Comparison of ENCODE assay signal across 8 cellular contexts in the genomic region with DNA sequence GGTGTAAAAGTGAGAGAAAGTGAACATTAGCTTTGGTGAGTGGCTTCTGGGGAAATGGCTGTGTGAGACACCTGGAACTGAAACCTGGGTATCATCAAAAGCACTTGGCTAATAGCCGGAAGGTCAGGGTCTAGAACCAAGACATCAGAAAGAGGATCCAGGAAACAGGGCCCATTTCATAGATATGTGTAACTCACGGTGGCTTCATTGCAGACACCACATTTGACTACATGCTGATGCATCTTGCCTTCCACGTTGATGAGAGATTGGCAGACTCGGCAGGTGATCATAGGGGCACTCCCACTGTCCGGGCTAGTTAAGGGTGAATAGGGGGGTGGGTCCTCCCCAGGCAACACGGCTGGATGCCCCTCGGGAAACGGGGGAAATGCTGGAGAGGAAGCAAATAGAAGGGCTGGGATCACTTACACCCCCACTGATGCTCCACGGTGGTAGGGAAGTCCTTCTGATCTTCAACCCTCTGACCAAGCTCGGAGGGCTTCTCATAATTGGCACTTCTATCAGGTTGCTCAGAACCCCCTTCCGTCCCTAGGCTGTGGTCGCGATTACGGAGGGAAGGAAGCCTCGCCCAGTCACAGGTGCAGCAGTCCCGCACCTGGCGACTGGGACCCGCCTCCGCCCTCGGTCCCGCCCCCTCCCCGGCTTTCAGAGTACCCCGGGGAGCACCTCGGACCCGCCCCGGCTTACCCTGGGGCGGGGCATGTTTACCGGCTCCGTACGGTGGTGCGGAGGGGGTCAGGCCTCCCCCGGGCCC. TPM values are rescaled to one million over a fixed set of nuclear protein-coding genes. Genes with fewer than 3 reads are reported as not detected.
DNase-seq lines count a peak whose midpoint lies in the region; ATAC-seq lines count a peak whose summit lies in the region.

No MANE protein-coding gene starts in this region.

- no peaks in the 10 kb centered on the region for H3K27me3 ChIP-seq in duodenal mucosa (ENCODE audit: control insufficient read depth in 1 of 2, insufficient read depth in 2 of 2, low read length in 2 of 2)

- peak overlapping the region; percentile 92 to 96 for H3K9ac ChIP-seq in duodenal mucosa (ENCODE audit: low read depth in 1 of 2, low read length in 2 of 2)

- peak overlapping the region; percentile 84 to 98 (median 96) for H3K4me3 Mint-ChIP-seq in IgD-negative memory B cell

- H3K4me1 Mint-ChIP-seq in IgD-negative memory B cell: peaks cover 11 to 44% (median 15%) of the 10 kb centered on the region in 3 donors

- H3K9me3 ChIP-seq in duodenal mucosa (ENCODE audit: control insufficient read depth in 1 of 2, low read length in 2 of 2): no peaks in the 10 kb centered on the region

- H3K27ac Mint-ChIP-seq in IgD-negative memory B cell: peak overlapping the region; percentile 94 to 100 (median 98)

- intact Hi-C loops in Right ventricle myocardium inferior (cut with DNase I) (loop anchor here (2.0 to 5.0 kb wide), 4 partner anchors 118 to 222 kb away; partner anchors contain the start of genes CCNB1IP1, PARP2 and RNASE4), Right ventricle myocardium superior (cut with DNase I) (no loop called here)

- peak overlapping the region; percentile 92 to 97 for H3K4me3 ChIP-seq in duodenal mucosa (ENCODE audit: low read depth in 1 of 2, low read length in 2 of 2)

- peak; percentile 0 for ATAC-seq in Right ventricle myocardium inferior
- ATAC-seq in Right ventricle myocardium superior (ENCODE audit: poor library complexity): no peak

- H3K27me3 Mint-ChIP-seq in IgD-negative memory B cell: no peaks in the 10 kb centered on the region

- H3K36me3 ChIP-seq in duodenal mucosa (ENCODE audit: control insufficient read depth in 1 of 2, insufficient read depth in 2 of 2, low read length in 2 of 2): peaks cover 30 to 32% of the 10 kb centered on the region in 2 donors

- H3K4me1 ChIP-seq in duodenal mucosa (ENCODE audit: control insufficient read depth in 1 of 2, insufficient read depth in 2 of 2, low read length in 2 of 2): peaks cover 42 to 51% of the 10 kb centered on the region in 2 donors

- H3K27ac ChIP-seq in duodenal mucosa (ENCODE audit: low read depth, low read length): peak overlapping the region; percentile 95
- peak overlapping the region; percentile 77 for H3K27ac ChIP-seq in temporal lobe (ENCODE audit: low read depth, low read length)

- H3K36me3 Mint-ChIP-seq in IgD-negative memory B cell: peaks cover 2% of the 10 kb centered on the region

- DNase-seq in Right ventricle myocardium inferior (ENCODE audit: missing footprints) (no peak), Right ventricle myocardium superior (no peak), mucosa of gallbladder (ENCODE audit: low spot score) (peak; percentile 27), GM03348 (ENCODE audit: low spot score) (no peak)
- DNase-seq in activated CD4-positive, CD25-positive, alpha-beta regulatory T cell treated with anti-CD3 and anti-CD28 coated beads, Interleukin-2, amount 50 U/mL, for 16 hours (ENCODE audit: low read depth, low spot score): peak; percentile 27

- no peaks in the 10 kb centered on the region for H3K9me3 Mint-ChIP-seq in IgD-negative memory B cell

RNA-seq across cellular contexts. Expression of gene PIP4P1, which starts 0.6 kb away (rescaled TPM):
- total RNA-seq in Right ventricle myocardium inferior (17.2 TPM), Right ventricle myocardium superior (18.4 TPM), mucosa of gallbladder (44.3 TPM), temporal lobe (16.5 TPM)
- 63.7 TPM for polyA plus RNA-seq in IgD-negative memory B cell

RNA-seq across cellular contexts. Expression of gene APEX1, which starts 5.6 kb away (rescaled TPM):
- 67.2 TPM for total RNA-seq in Right ventricle myocardium inferior
- total RNA-seq in Right ventricle myocardium superior: 69.2 TPM
- 143 TPM for polyA plus RNA-seq in IgD-negative memory B cell
- total RNA-seq in mucosa of gallbladder: 129 TPM
- 49.7 TPM for total RNA-seq in temporal lobe

RNA-seq across cellular contexts. Expression of gene OSGEP, which starts 6.0 kb away (rescaled TPM):
- total RNA-seq in Right ventricle myocardium inferior (18.8 TPM), Right ventricle myocardium superior (15.6 TPM), mucosa of gallbladder (35.4 TPM), temporal lobe (26.3 TPM)
- polyA plus RNA-seq in IgD-negative memory B cell: 50.8 TPM

RNA-seq across cellular contexts. Expression of gene PNP, which starts 8.6 kb away (rescaled TPM):
- total RNA-seq in Right ventricle myocardium inferior (7.6 TPM), Right ventricle myocardium superior (6.2 TPM), mucosa of gallbladder (61.5 TPM), temporal lobe (3.9 TPM)
- 37.6 TPM for polyA plus RNA-seq in IgD-negative memory B cell

RNA-seq across cellular contexts. Expression of gene KLHL33, which starts 24.7 kb away (rescaled TPM):
- total RNA-seq in Right ventricle myocardium inferior (0.62 TPM), Right ventricle myocardium superior (0.70 TPM), mucosa of gallbladder (0.92 TPM), temporal lobe (0.25 TPM)
- polyA plus RNA-seq in IgD-negative memory B cell: 0.10 TPM

Comparison
In these comparisons a context has a peak if more than half of its experiments do, and no peak if none do; other contexts are left out.
1. DNase-seq: peak in activated CD4-positive, CD25-positive, alpha-beta regulatory T cell treated with anti-CD3 and anti-CD28 coated beads, Interleukin-2, amount 50 U/mL, for 16 hours (single experiment) and mucosa of gallbladder (single experiment); none in Right ventricle myocardium inferior (single experiment), Right ventricle myocardium superior (single experiment) and GM03348 (single experiment).